8 cellular contexts compared by ENCODE assay signal in the genomic region with DNA sequence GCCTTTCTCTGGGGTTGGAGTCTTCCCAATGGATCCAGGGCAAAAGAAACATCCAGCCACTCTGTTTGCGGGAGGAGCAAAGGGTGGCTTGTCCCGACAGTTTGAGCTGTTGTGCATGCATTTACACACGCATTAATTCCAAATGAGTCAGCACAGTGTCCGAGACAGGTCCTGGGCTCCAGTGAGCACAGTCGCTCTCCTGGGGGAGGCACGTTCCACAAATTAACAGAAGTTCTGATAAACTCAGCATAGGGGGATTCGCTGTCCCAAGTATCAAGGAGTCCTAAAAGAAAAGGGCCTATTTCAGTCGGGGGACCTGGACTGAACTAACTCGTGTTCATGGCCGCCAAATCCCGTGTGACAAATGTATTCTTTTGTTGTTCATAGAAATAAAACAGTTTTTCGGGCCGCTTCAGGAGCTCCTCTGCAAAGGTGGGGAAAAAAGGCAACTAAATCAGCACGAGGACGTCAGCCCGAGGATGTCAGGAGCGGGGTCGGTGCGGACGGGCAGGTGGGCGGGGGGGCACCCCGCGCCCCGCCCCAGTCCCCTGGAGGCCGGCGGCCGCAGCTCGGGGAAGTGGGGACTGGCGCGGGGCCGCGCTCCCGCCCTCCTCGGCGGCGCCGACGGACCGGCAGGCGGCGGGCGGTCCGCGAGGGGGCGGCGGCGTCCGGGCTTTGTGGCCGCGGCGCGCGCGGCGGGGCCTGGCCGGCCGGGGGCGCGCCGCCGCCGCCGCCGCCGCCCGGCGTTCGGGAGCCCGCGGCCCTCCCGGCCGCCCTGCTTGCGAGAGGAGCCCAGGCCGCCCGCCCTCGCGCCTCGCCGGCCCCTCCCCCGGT. TPM values are rescaled to one million over a fixed set of nuclear protein-coding genes. Genes with fewer than 3 reads are reported as not detected.
DNase-seq lines count a peak whose midpoint lies in the region; ATAC-seq and TF ChIP-seq lines count a peak whose summit lies in the region.

TSS of gene MSANTD3 (plus strand) at position 612 of the 834 bp plus-strand sequence. CDS start 14,796 bp downstream, outside the sequence.

- H3K4me1 ChIP-seq in muscle layer of colon (ENCODE audit: insufficient read depth, low read length) = peaks cover 34% of the 10 kb centered on the region

- no peaks in the 10 kb centered on the region for H3K36me3 ChIP-seq in muscle layer of colon (ENCODE audit: insufficient read depth, low read length)

- peak; percentile 79 for DNase-seq in GM19240 (ENCODE audit: insufficient read length, low spot score)
- DNase-seq in NOMO-1 treated with DMSO at 0.1 percent for 48 hours (lab: John Stamatoyannopoulos, UW; ENCODE audit: unreplicated experiment) = peak; percentile 46
- DNase-seq in activated T-cell treated with anti-CD3 and anti-CD28 coated beads, Interleukin-2, amount 50 U/mL, for 4 hours = peak; percentile 40

- peak within 1 kb of the TSS; percentile 69 for H3K27ac ChIP-seq in C4-2B
- H3K27ac ChIP-seq in muscle layer of colon (ENCODE audit: low read depth, low read length) = peak within 1 kb of the TSS; percentile 91

- peak within 1 kb of the TSS; percentile 77 for H3K9ac ChIP-seq in muscle layer of colon (ENCODE audit: low read length)

- TF ChIP-seq CTCF in C4-2B (conservative IDR thresholded peaks at IDR 0.05) = no peak; the same call in 1 of the 2 replicates

- H3K27me3 Mint-ChIP-seq in activated T-cell treated with anti-CD3 and anti-CD28 coated beads, Interleukin-2, amount 50 U/mL, for 4 hours (ENCODE audit: low read depth) = peaks cover 6% of the 10 kb centered on the region
- H3K27me3 Mint-ChIP-seq in stimulated activated memory B cell treated with anti-CD40 and anti-IgM and Interleukin-4, amounts not matched to agents 10 μg/mL and 1 μg/mL and 100 μg/mL, for 72 hours = peaks cover 8% of the 10 kb centered on the region

- peak within 1 kb of the TSS; percentile 92 for H3K27ac Mint-ChIP-seq in stimulated activated memory B cell treated with anti-CD40 and anti-IgM and Interleukin-4, amounts not matched to agents 10 μg/mL and 1 μg/mL and 100 μg/mL, for 72 hours

- H3K4me3 ChIP-seq in muscle layer of colon (ENCODE audit: low read depth in 1 of 2, low read length in 2 of 2) = peak within 1 kb of the TSS; percentile 75 to 80

- no peaks in the 10 kb centered on the region for H3K36me3 Mint-ChIP-seq in activated T-cell treated with anti-CD3 and anti-CD28 coated beads, Interleukin-2, amount 50 U/mL, for 4 hours (ENCODE audit: insufficient read depth)
- no peaks in the 10 kb centered on the region for H3K36me3 Mint-ChIP-seq in stimulated activated memory B cell treated with anti-CD40 and anti-IgM and Interleukin-4, amounts not matched to agents 10 μg/mL and 1 μg/mL and 100 μg/mL, for 72 hours

- H3K9me3 ChIP-seq in muscle layer of colon (ENCODE audit: low read length) = no peaks in the 10 kb centered on the region

- H3K4me1 Mint-ChIP-seq in activated T-cell treated with anti-CD3 and anti-CD28 coated beads, Interleukin-2, amount 50 U/mL, for 4 hours (ENCODE audit: low read depth) = peaks cover 31% of the 10 kb centered on the region
- H3K4me1 Mint-ChIP-seq in stimulated activated memory B cell treated with anti-CD40 and anti-IgM and Interleukin-4, amounts not matched to agents 10 μg/mL and 1 μg/mL and 100 μg/mL, for 72 hours = peaks cover 36% of the 10 kb centered on the region

- no peaks in the 10 kb centered on the region for H3K27me3 ChIP-seq in muscle layer of colon (ENCODE audit: control insufficient read depth in 1 of 2, insufficient read depth in 2 of 2, low read length in 2 of 2)

- no peaks in the 10 kb centered on the region for H3K9me3 Mint-ChIP-seq in activated T-cell treated with anti-CD3 and anti-CD28 coated beads, Interleukin-2, amount 50 U/mL, for 4 hours
- H3K9me3 Mint-ChIP-seq in stimulated activated memory B cell treated with anti-CD40 and anti-IgM and Interleukin-4, amounts not matched to agents 10 μg/mL and 1 μg/mL and 100 μg/mL, for 72 hours = no peaks in the 10 kb centered on the region

- ATAC-seq in HG03439 (IDR thresholded peaks at IDR 0.05; ENCODE audit: unreplicated experiment) (peak; percentile 69), esophagus mucosa (peak; percentile 69)
- peak; percentile 84 for ATAC-seq in activated T-cell treated with anti-CD3 and anti-CD28 coated beads, Interleukin-2, amount 50 U/mL, for 4 hours
- ATAC-seq in stimulated activated memory B cell treated with anti-CD40 and anti-IgM and Interleukin-4, amounts not matched to agents 10 μg/mL and 1 μg/mL and 100 μg/mL, for 72 hours = peak; percentile 93

- H3K4me3 Mint-ChIP-seq in activated T-cell treated with anti-CD3 and anti-CD28 coated beads, Interleukin-2, amount 50 U/mL, for 4 hours = peak within 1 kb of the TSS; percentile 93
- peak within 1 kb of the TSS; percentile 86 for H3K4me3 Mint-ChIP-seq in stimulated activated memory B cell treated with anti-CD40 and anti-IgM and Interleukin-4, amounts not matched to agents 10 μg/mL and 1 μg/mL and 100 μg/mL, for 72 hours

RNA-seq across cellular contexts. Expression of gene MSANTD3, which starts in this region (rescaled TPM):
- 10 to 100 TPM; 12.2 to 13.8 (median 12.6) TPM for total RNA-seq in activated T-cell treated with anti-CD3 and anti-CD28 coated beads, Interleukin-2, amount 50 U/mL, for 4 hours
- total RNA-seq in esophagus mucosa = 10.3 TPM

Comparison
In these comparisons a context has a peak if more than half of its experiments do, and no peak if none do; other contexts are left out.
1. Peak in every context shown above with its lines: DNase-seq, ATAC-seq, H3K4me3 ChIP-seq and H3K27ac ChIP-seq.